ENCODE assay signal across 8 cellular contexts in genomic region chr19:27792576-27793127, GRCh38.
DNase-seq lines count a peak whose midpoint lies in the region; ATAC-seq, FAIRE-seq and TF ChIP-seq lines count a peak whose summit lies in the region.

No MANE protein-coding gene starts in this region.

- H3K36me3 Mint-ChIP-seq in activated CD4-positive, alpha-beta T cell treated with anti-CD3 and anti-CD28 coated beads, Interleukin-2, amount 10 ng/mL, durations not matched to agents 7 days and 5 days (ENCODE audit: low read depth), result peaks cover 21% of the 10 kb centered on the region

- peak overlapping the region; percentile 17 for H2AFZ ChIP-seq in HepG2 (ENCODE audit: low read length)

- no TSS peak for BruUV-seq in HepG2 (replicated peaks; lab: Mats Ljungman, UMichigan)

- H3K27ac Mint-ChIP-seq in activated CD4-positive, alpha-beta T cell treated with anti-CD3 and anti-CD28 coated beads, Interleukin-2, amount 10 ng/mL, durations not matched to agents 7 days and 5 days, result peak overlapping the region; percentile 93

- no peak for TF ChIP-seq RAD21 in HepG2 (CRISPR knock-in tag; IDR thresholded peaks at IDR 0.05)

- no peak for ATAC-seq in HepG2
- no peak for ATAC-seq in HG03439 (IDR thresholded peaks at IDR 0.05; ENCODE audit: unreplicated experiment)

- peaks cover 58% of the 10 kb centered on the region for H3K79me2 ChIP-seq in HepG2 (ENCODE audit: insufficient read depth, low read length)

- CTCF ChIA-PET in activated CD4-positive, alpha-beta T cell treated with anti-CD3 and anti-CD28 coated beads, Interleukin-2, amount 10 ng/mL, durations not matched to agents 7 days and 5 days (lab: Charles Lee), result interaction anchor here (1.3 kb wide), 1 partner anchor 9 kb away, joined by 3 read pairs; no protein-coding TSS in a partner anchor
- CTCF ChIA-PET in HepG2 (lab: Yijun Ruan, JAX; ENCODE audit: low intra/inter-chr PET ratio, low total read pairs), result no interaction called here

- no peak for TF ChIP-seq POLR2A in HepG2 (IDR thresholded peaks at IDR 0.05; ENCODE audit: insufficient read depth in 1 of 2, low read depth in 2 of 2, low read length in 2 of 2)

- TF ChIP-seq CTCF in HepG2 (CRISPR knock-in tag; IDR thresholded peaks at IDR 0.05), result no peak

- no peak for TF ChIP-seq EP300 in HepG2 (IDR thresholded peaks at IDR 0.05; ENCODE audit: low read depth in 2 of 2, low read length in 2 of 2)
- TF ChIP-seq EP300 in HepG2 (CRISPR knock-in tag; IDR thresholded peaks at IDR 0.05; ENCODE audit: borderline replicate concordance), result no peak

- H3K4me2 ChIP-seq in HepG2 (ENCODE audit: low read depth, low read length), result peak overlapping the region; percentile 85

- H3K4me1 Mint-ChIP-seq in activated CD4-positive, alpha-beta T cell treated with anti-CD3 and anti-CD28 coated beads, Interleukin-2, amount 10 ng/mL, durations not matched to agents 7 days and 5 days, result peaks cover 40% of the 10 kb centered on the region

- POLR2A ChIA-PET in activated CD4-positive, alpha-beta T cell treated with anti-CD3 and anti-CD28 coated beads, Interleukin-2, amount 10 ng/mL, durations not matched to agents 7 days and 5 days (lab: Charles Lee), result no interaction called here
- POLR2A ChIA-PET in HepG2 (lab: Yijun Ruan, JAX), result interaction anchor here (1.6 to 2.1 kb wide), 2 partner anchors 17 to 1814 kb away, joined by 5 to 7 read pairs; partner anchors contain the start of gene POP4

- DNase-seq in activated CD4-positive, alpha-beta T cell treated with anti-CD3 and anti-CD28 coated beads, Interleukin-2, amount 10 ng/mL, durations not matched to agents 7 days and 5 days, result no peak
- DNase-seq in activated CD4-positive, alpha-beta T cell treated with anti-CD3 and anti-CD28 coated beads for 1 hour, result no peak
- DNase-seq in adipocyte (ENCODE audit: low read depth), result no peak
- no peak for DNase-seq in HepG2 (ENCODE audit: low spot score)
- DNase-seq in HCEC 1CT, result no peak
- DNase-seq in inferior parietal cortex (ENCODE audit: extremely low spot score), result no peak

- peak overlapping the region; percentile 92 for H3K4me3 Mint-ChIP-seq in activated CD4-positive, alpha-beta T cell treated with anti-CD3 and anti-CD28 coated beads, Interleukin-2, amount 10 ng/mL, durations not matched to agents 7 days and 5 days

- H4K20me1 ChIP-seq in HepG2 (ENCODE audit: insufficient read depth, low read length), result no peaks in the 10 kb centered on the region

- in situ Hi-C loops in HepG2 (cut with HindIII; ENCODE audit: extremely low pct_ligation_motif_present, low pct_unique_long_range_greater_than_20kb), result no loop called here

- H3K4me1 ChIP-seq in adipocyte (ENCODE audit: control insufficient read depth, insufficient read depth, low read length) (peaks cover 25% of the 10 kb centered on the region), HepG2 (ENCODE audit: insufficient read depth, low read length) (peaks cover 28% of the 10 kb centered on the region), thymus (ENCODE audit: control insufficient read depth, insufficient read depth, low read length) (peaks cover 13% of the 10 kb centered on the region)

- H3K36me3 ChIP-seq in adipocyte (ENCODE audit: control insufficient read depth, insufficient read depth, low read length, severe bottlenecking), result no peaks in the 10 kb centered on the region
- H3K36me3 ChIP-seq in HepG2 (replicated peaks in 1 of 2; ENCODE audit: control insufficient read depth in 1 of 2, insufficient read depth in 2 of 2, low read length in 2 of 2), result 0 out of 5 replicates have a peak, but pooled peaks cover 0 to under 1% of the 10 kb centered on the region in 2 experiments
- peaks cover 1% of the 10 kb centered on the region for H3K36me3 ChIP-seq in thymus (ENCODE audit: control insufficient read depth, insufficient read depth)

- H3K27ac ChIP-seq in HepG2 (ENCODE audit: extremely low read length, insufficient read depth, low read length), result peak overlapping the region; percentile 92
- peak overlapping the region; percentile 91 for H3K27ac ChIP-seq in thymus (ENCODE audit: low read depth)

- peak overlapping the region; percentile 94 for H3K9ac ChIP-seq in adipocyte (ENCODE audit: low read length)
- peak overlapping the region; percentile 82 for H3K9ac ChIP-seq in HepG2 (ENCODE audit: insufficient read depth, low read depth, low read length)

- H3K9me3 ChIP-seq in adipocyte (ENCODE audit: control insufficient read depth, low read length), result no peaks in the 10 kb centered on the region
- no peaks in the 10 kb centered on the region for H3K9me3 ChIP-seq in HepG2 (ENCODE audit: low read length)
- no peaks in the 10 kb centered on the region for H3K9me3 ChIP-seq in thymus (ENCODE audit: control insufficient read depth)

- H3K4me3 ChIP-seq in adipocyte (ENCODE audit: low read length), result peak overlapping the region; percentile 96
- H3K4me3 ChIP-seq in HepG2 (replicated peaks in 1 of 3; ENCODE audit: insufficient read depth in 1 of 3, low read depth in 2 of 3, low read length in 3 of 3), result peak overlapping the region; percentile 70 to 92 (median 84)
- H3K4me3 ChIP-seq in thymus (ENCODE audit: low read length), result peak overlapping the region; percentile 64

- no peaks in the 10 kb centered on the region for H3K27me3 Mint-ChIP-seq in activated CD4-positive, alpha-beta T cell treated with anti-CD3 and anti-CD28 coated beads, Interleukin-2, amount 10 ng/mL, durations not matched to agents 7 days and 5 days

- intact Hi-C loops in HepG2 (cut with micrococcal nuclease; ENCODE audit: unreplicated experiment), result loop anchor here (2.0 kb wide), 1 partner anchor 16 kb away; no protein-coding TSS in a partner anchor

- H3K27me3 ChIP-seq in adipocyte (replicated peaks; ENCODE audit: control insufficient read depth, insufficient read depth, low read length), result no peaks in the 10 kb centered on the region
- no peaks in the 10 kb centered on the region; a peak in 1 of 5 replicates for H3K27me3 ChIP-seq in HepG2 (ENCODE audit: control insufficient read depth in 1 of 2, insufficient read depth in 2 of 2, low read length in 2 of 2)
- H3K27me3 ChIP-seq in thymus (ENCODE audit: control insufficient read depth, insufficient read depth), result no peaks in the 10 kb centered on the region

- FAIRE-seq in HepG2 (lab: Jason Lieb, UNC), result no peak

- H3K9me3 Mint-ChIP-seq in activated CD4-positive, alpha-beta T cell treated with anti-CD3 and anti-CD28 coated beads, Interleukin-2, amount 10 ng/mL, durations not matched to agents 7 days and 5 days, result peaks cover 3% of the 10 kb centered on the region

- WGBS in HepG2 (ENCODE audit: low lambda C conversion rate), result 0% methylated on average over 6 of the region's 6 CpGs
- 23% methylated on average over 6 of the region's 6 CpGs for WGBS in thymus

TF ChIP-seq in HepG2, 621 proteins besides CTCF, POLR2A, EP300 and RAD21 (continues in another document):
- TF ChIP-seq HOXD1 (CRISPR knock-in tag; IDR thresholded peaks at IDR 0.05) (no peak), ZNF12 (CRISPR knock-in tag; IDR thresholded peaks at IDR 0.05) (no peak), ATF7-NPFF (CRISPR knock-in tag; IDR thresholded peaks at IDR 0.05; ENCODE audit: low read depth) (no peak), ZNF644 (CRISPR knock-in tag; IDR thresholded peaks at IDR 0.05; ENCODE audit: low read depth) (no peak), CCDC6 (CRISPR knock-in tag; IDR thresholded peaks at IDR 0.05) (no peak), ZNF766 (CRISPR knock-in tag; IDR thresholded peaks at IDR 0.05; ENCODE audit: borderline replicate concordance) (no peak), ZFP36L1 (CRISPR knock-in tag; IDR thresholded peaks at IDR 0.05) (no peak), ZNF557 (CRISPR knock-in tag; IDR thresholded peaks at IDR 0.05) (no peak), ZNF20 (CRISPR knock-in tag; IDR thresholded peaks at IDR 0.05) (no peak), SATB2 (CRISPR knock-in tag; IDR thresholded peaks at IDR 0.05) (no peak), NFKB2 (CRISPR knock-in tag; IDR thresholded peaks at IDR 0.05; ENCODE audit: borderline replicate concordance) (no peak), STAT6 (CRISPR knock-in tag; IDR thresholded peaks at IDR 0.05; ENCODE audit: borderline replicate concordance) (no peak), SCMH1 (CRISPR knock-in tag; IDR thresholded peaks at IDR 0.05; ENCODE audit: borderline replicate concordance) (no peak), ZNF343 (CRISPR knock-in tag; IDR thresholded peaks at IDR 0.05) (no peak)
- TF ChIP-seq, protein P1, sequence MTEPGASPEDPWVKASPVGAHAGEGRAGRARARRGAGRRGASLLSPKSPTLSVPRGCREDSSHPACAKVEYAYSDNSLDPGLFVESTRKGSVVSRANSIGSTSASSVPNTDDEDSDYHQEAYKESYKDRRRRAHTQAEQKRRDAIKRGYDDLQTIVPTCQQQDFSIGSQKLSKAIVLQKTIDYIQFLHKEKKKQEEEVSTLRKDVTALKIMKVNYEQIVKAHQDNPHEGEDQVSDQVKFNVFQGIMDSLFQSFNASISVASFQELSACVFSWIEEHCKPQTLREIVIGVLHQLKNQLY (CRISPR knock-in tag; IDR thresholded peaks at IDR 0.05), result no peak
- TF ChIP-seq, protein P2, sequence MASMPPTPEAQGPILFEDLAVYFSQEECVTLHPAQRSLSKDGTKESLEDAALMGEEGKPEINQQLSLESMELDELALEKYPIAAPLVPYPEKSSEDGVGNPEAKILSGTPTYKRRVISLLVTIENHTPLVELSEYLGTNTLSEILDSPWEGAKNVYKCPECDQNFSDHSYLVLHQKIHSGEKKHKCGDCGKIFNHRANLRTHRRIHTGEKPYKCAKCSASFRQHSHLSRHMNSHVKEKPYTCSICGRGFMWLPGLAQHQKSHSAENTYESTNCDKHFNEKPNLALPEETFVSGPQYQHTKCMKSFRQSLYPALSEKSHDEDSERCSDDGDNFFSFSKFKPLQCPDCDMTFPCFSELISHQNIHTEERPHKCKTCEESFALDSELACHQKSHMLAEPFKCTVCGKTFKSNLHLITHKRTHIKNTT (CRISPR knock-in tag; IDR thresholded peaks at IDR 0.05), result no peak
